In the genomic region with DNA sequence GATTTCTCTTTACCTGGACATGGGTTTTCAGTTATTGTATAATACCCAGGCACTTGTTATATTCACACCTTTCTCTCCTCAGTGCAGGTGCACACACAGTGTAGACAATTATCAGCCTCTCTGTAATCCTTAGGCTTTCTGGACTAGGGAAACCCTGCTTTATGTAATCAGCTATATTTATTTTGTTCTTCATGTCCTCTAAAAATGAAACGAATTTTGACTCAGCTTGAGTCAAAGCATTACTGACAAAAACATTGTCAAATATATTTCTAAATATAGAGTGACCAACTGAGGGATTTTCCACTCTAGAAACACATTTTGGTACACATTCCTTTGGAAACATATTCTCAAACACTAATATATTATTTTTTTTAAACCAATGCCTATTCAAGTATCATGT, we compare ENCODE assay signal across 17 cellular contexts.
"Had no signal": no experiment of that assay in that cellular context is flagged by ENCODE, and none has a peak within 500 bp of the region (broad histone marks: within the 10 kb centered on the region; RNA-seq: fewer than 3 reads in every experiment).

No MANE protein-coding gene starts in this region.

- ATAC-seq: activated CD8-positive, alpha-beta T cell treated with anti-CD3 and anti-CD28 coated beads for 36 hours; activated T-cell treated with anti-CD3 and anti-CD28 coated beads, Interleukin-2, amount 50 U/mL, for 4 hours; esophagus mucosa; mucosa of descending colon; naive thymus-derived CD4-positive, alpha-beta T cell; sciatic nerve had no signal

- H3K27me3 ChIP-seq: adrenal gland, cardiac muscle cell, colonic mucosa, hepatocyte, ovary, spleen, tibial nerve had no signal

- H3K27ac ChIP-seq: adrenal gland, cardiac muscle cell, colonic mucosa, hepatocyte, left ventricle myocardium inferior, ovary, spleen, tibial nerve had no signal

- H3K4me2 ChIP-seq: hepatocyte had no signal

- H3K36me3 ChIP-seq: adrenal gland, cardiac muscle cell, colonic mucosa, left ventricle myocardium inferior, ovary, spleen, tibial nerve had no signal

- H3K4me3 ChIP-seq: adrenal gland, cardiac muscle cell, colonic mucosa, hepatocyte, left ventricle myocardium inferior, mucosa of descending colon, ovary, spleen, tibial nerve had no signal

- H3K79me2 ChIP-seq: hepatocyte had no signal

- H3K9me3 ChIP-seq: adrenal gland, colonic mucosa, left ventricle myocardium inferior, mucosa of descending colon, ovary, spleen, tibial nerve had no signal

- DNase-seq: activated CD4-positive, alpha-beta T cell treated with anti-CD3 and anti-CD28 coated beads for 4 hours; activated CD8-positive, alpha-beta T cell treated with anti-CD3 and anti-CD28 coated beads for 36 hours; activated effector memory CD4-positive, alpha-beta T cell treated with Interleukin-2 at 50 U/mL for 16 hours; activated T-cell treated with anti-CD3 and anti-CD28 coated beads, Interleukin-2, amount 50 U/mL, for 4 hours; adrenal gland; colonic mucosa; left ventricle myocardium inferior; mucosa of descending colon; naive thymus-derived CD4-positive, alpha-beta T cell; ovary; spleen; T-helper 2 cell had no signal

- H2AFZ ChIP-seq: hepatocyte had no signal

- H3K4me1 ChIP-seq: adrenal gland, colonic mucosa, left ventricle myocardium inferior, spleen, tibial nerve had no signal
